24 cellular contexts compared by ENCODE assay signal in the genomic region with DNA sequence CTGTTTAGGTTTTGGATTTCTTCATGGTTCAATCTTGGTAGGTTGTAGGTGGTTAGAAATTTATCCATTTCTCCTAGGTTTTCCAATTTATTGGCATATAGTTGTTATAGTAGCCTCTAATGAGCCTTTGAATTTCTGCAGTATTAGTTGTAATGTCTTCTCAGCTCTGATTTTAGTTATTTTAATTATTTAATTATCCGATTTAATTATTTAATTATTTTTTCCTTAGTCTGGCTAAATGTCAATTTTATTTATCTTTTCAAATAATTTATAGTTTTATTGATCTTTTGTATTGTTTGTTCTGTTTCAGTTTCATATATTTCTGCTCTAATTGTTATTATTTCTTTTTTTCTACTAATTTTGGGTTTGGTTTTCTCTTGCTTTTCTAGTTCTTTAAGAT. TPM values are rescaled to one million over a fixed set of nuclear protein-coding genes. Genes with fewer than 3 reads are reported as not detected.
DNase-seq lines count a peak whose midpoint lies in the region; ATAC-seq, FAIRE-seq and TF ChIP-seq lines count a peak whose summit lies in the region.
"Had no signal": no experiment of that assay in that cellular context is flagged by ENCODE, and none has a peak within 500 bp of the region (broad histone marks: within the 10 kb centered on the region; RNA-seq: fewer than 3 reads in every experiment).

No MANE protein-coding gene starts in this region.

- POLR2A ChIA-PET in Caco-2 (lab: Charles Lee), result no interaction called here

- no peak for TF ChIP-seq CTCF in Caco-2 (IDR thresholded peaks at IDR 0.05; ENCODE audit: insufficient read depth in 1 of 2, low read depth in 1 of 2, low read length in 1 of 2, severe bottlenecking in 1 of 2, unreplicated experiment in 1 of 2)
- TF ChIP-seq CTCF in GM10266 (IDR thresholded peaks at IDR 0.05; ENCODE audit: control insufficient read depth, insufficient read depth, low read depth, missing control alignments), result no peak

- CTCF ChIA-PET in Caco-2 (lab: Charles Lee), result no interaction called here

- no peaks in the 10 kb centered on the region for H3K27me3 Mint-ChIP-seq in Caco-2 (ENCODE audit: insufficient read depth, unreplicated experiment)

- intact Hi-C loops in Caco-2 (cut with micrococcal nuclease; ENCODE audit: unreplicated experiment), result no loop called here

- DNase-seq in NCI-H1417 (lab: John Stamatoyannopoulos, UW), result no peak
- no peak for DNase-seq in Caco-2
- DNase-seq in GM10266 (ENCODE audit: extremely low spot score), result no peak
- DNase-seq: 8988T; CD4-positive, CD25-positive, alpha-beta regulatory T cell; CD8-positive, alpha-beta T cell; DMS 273 treated with DMSO at 0.1 percent for 48 hours; DMS79; EL; GF-D8; H9; HFFc6 had no signal

- BruUV-seq in Caco-2 (replicated peaks; lab: Mats Ljungman, UMichigan), result no TSS peak

- no peak overlapping the region for H3K27ac Mint-ChIP-seq in Caco-2 (ENCODE audit: unreplicated experiment)
- H3K27ac Mint-ChIP-seq: B cell; CD4-positive, CD25-positive, alpha-beta regulatory T cell; CD8-positive, alpha-beta T cell; GM23338; H9; HFFc6 had no signal

- no peaks in the 10 kb centered on the region for H3K9me3 ChIP-seq in Caco-2

- H3K4me3 Mint-ChIP-seq in Caco-2 (ENCODE audit: unreplicated experiment), result no peak overlapping the region
- H3K4me3 Mint-ChIP-seq: B cell; CD4-positive, CD25-positive, alpha-beta regulatory T cell; CD8-positive, alpha-beta T cell; GM23338; H9; HFFc6 had no signal

- no peaks in the 10 kb centered on the region for H3K9me3 Mint-ChIP-seq in Caco-2 (ENCODE audit: unreplicated experiment)
- H3K9me3 Mint-ChIP-seq: CD8-positive, alpha-beta T cell; GM23338; H9 had no signal

- H3K36me3 ChIP-seq in Caco-2 (ENCODE audit: control insufficient read depth, insufficient read depth, low read length), result no peaks in the 10 kb centered on the region
- H3K36me3 ChIP-seq: BLaER1 had no signal

- H3K27me3 ChIP-seq in Caco-2 (replicated peaks; ENCODE audit: control insufficient read depth, insufficient read depth, low read length), result no peaks in the 10 kb centered on the region
- H3K27me3 ChIP-seq: BLaER1 had no signal

- H3K36me3 Mint-ChIP-seq in Caco-2 (ENCODE audit: insufficient read depth, unreplicated experiment), result no peaks in the 10 kb centered on the region
- H3K36me3 Mint-ChIP-seq: CD4-positive, CD25-positive, alpha-beta regulatory T cell; CD8-positive, alpha-beta T cell had no signal

- FAIRE-seq in A204.1 (lab: Jason Lieb, UNC) (peak; percentile 44), G401.6 (lab: Jason Lieb, UNC) (peak; percentile 64), colon (lab: Jason Lieb, UNC) (peak; percentile 83), islet of Langerhans (lab: Jason Lieb, UNC) (peak; percentile 70)
- FAIRE-seq: D721Med, GM12892, GM19239 had no signal

- no peaks in the 10 kb centered on the region for H3K4me1 ChIP-seq in Caco-2
- H3K4me1 ChIP-seq: BLaER1 had no signal

- no peaks in the 10 kb centered on the region for H3K4me1 Mint-ChIP-seq in Caco-2 (ENCODE audit: low read depth, unreplicated experiment)
- H3K4me1 Mint-ChIP-seq: B cell; CD4-positive, CD25-positive, alpha-beta regulatory T cell; GM23338; H9 had no signal

- no peak for TF ChIP-seq POLR2A in GM18505 (IDR thresholded peaks at IDR 0.05; ENCODE audit: borderline replicate concordance, extremely low read depth, insufficient read depth, insufficient read length)

- ATAC-seq in GM18505 (IDR thresholded peaks at IDR 0.05; ENCODE audit: unreplicated experiment), result no peak
- ATAC-seq: CD8-positive, alpha-beta T cell; GM23338; HCT116 had no signal

- H3K4me3 ChIP-seq in Caco-2 (ENCODE audit: low read depth, low read length), result no peak overlapping the region
- H3K4me3 ChIP-seq: BLaER1, GM23338 had no signal

RNA-seq across cellular contexts. Expression of a gene that starts 28.1 kb away (rescaled TPM):
- total RNA-seq in Caco-2 (2022), result 76.8 and 77.3 TPM in 2 replicates
